Comparison of ENCODE assay signal across 18 cellular contexts in genomic region chr1:198291924-198292323, GRCh38.
DNase-seq lines count a peak whose midpoint lies in the region; ATAC-seq, FAIRE-seq and TF ChIP-seq lines count a peak whose summit lies in the region.
"Had no signal": no experiment of that assay in that cellular context is flagged by ENCODE, and none has a peak within 500 bp of the region (broad histone marks: within the 10 kb centered on the region; RNA-seq: fewer than 3 reads in every experiment).

No MANE protein-coding gene starts in this region.

- H3K36me3 ChIP-seq in CD8-positive, alpha-beta T cell (ENCODE audit: insufficient read depth, low read length), result peaks cover 5% of the 10 kb centered on the region
- peaks cover 3 to 6% of the 10 kb centered on the region in 2 donors for H3K36me3 ChIP-seq in small intestine (ENCODE audit: control insufficient read depth in 2 of 2, insufficient read depth in 2 of 2, low read length in 2 of 2)

- no peaks in the 10 kb centered on the region for H3K4me1 ChIP-seq in CD8-positive, alpha-beta T cell (ENCODE audit: insufficient read depth, low read length)
- H3K4me1 ChIP-seq in small intestine (ENCODE audit: control insufficient read depth in 2 of 2, insufficient read depth in 1 of 2, low read depth in 1 of 2, low read length in 1 of 2), result peaks cover 0 to 2% of the 10 kb centered on the region in 2 donors

- peak overlapping the region; percentile 4 for H3K27ac Mint-ChIP-seq in CD8-positive, alpha-beta T cell
- H3K27ac Mint-ChIP-seq: B cell had no signal

- H3K27me3 Mint-ChIP-seq in CD8-positive, alpha-beta T cell (ENCODE audit: low read depth), result no peaks in the 10 kb centered on the region
- H3K27me3 Mint-ChIP-seq: B cell; CD8-positive, alpha-beta memory T cell had no signal

- TF ChIP-seq CTCF in CD8-positive, alpha-beta T cell (IDR thresholded peaks at IDR 0.05), result no peak

- no peak overlapping the region for H3K4me3 ChIP-seq in CD8-positive, alpha-beta T cell (ENCODE audit: low read depth, low read length)
- H3K4me3 ChIP-seq in small intestine (ENCODE audit: low read depth in 1 of 2, low read length in 2 of 2), result no peak overlapping the region
- H3K4me3 ChIP-seq: BLaER1 treated with 17β-estradiol and CSF1 and Interleukin-3, amounts not matched to agents 10 nM and 100 nM had no signal

- FAIRE-seq in GM19239 (lab: Jason Lieb, UNC) (peak; percentile 44), RCC 7860 (lab: Jason Lieb, UNC) (peak; percentile 27), small intestine (lab: Jason Lieb, UNC) (peak; percentile 26)
- FAIRE-seq: GM12892, GM18507 had no signal

- no peak for ATAC-seq in CD8-positive, alpha-beta T cell

- POLR2A ChIA-PET in CD8-positive, alpha-beta T cell (lab: Charles Lee), result no interaction called here

- no peaks in the 10 kb centered on the region for H3K9me3 ChIP-seq in CD8-positive, alpha-beta T cell (ENCODE audit: low read length)
- no peaks in the 10 kb centered on the region for H3K9me3 ChIP-seq in small intestine (ENCODE audit: control insufficient read depth, low read depth)
- H3K9me3 ChIP-seq: BLaER1 treated with 17β-estradiol and CSF1 and Interleukin-3, amounts not matched to agents 10 nM and 100 nM had no signal

- H3K27me3 ChIP-seq in CD8-positive, alpha-beta T cell (ENCODE audit: insufficient read depth, low read length), result no peaks in the 10 kb centered on the region
- H3K27me3 ChIP-seq in small intestine (ENCODE audit: control insufficient read depth in 2 of 2, insufficient read depth in 2 of 2, low read length in 2 of 2), result no peaks in the 10 kb centered on the region
- H3K27me3 ChIP-seq: BLaER1 treated with 17β-estradiol and CSF1 and Interleukin-3, amounts not matched to agents 10 nM and 100 nM had no signal

- intact Hi-C loops in CD8-positive, alpha-beta T cell (cut with DNase I, micrococcal nuclease), result loop anchor here in 1 of 2 experiments (2.0 kb wide), 1 partner anchor 15 kb away; no protein-coding TSS in a partner anchor

- H3K9me3 Mint-ChIP-seq in CD8-positive, alpha-beta T cell, result no peaks in the 10 kb centered on the region
- H3K9me3 Mint-ChIP-seq: CD8-positive, alpha-beta memory T cell; H9 had no signal

- peaks cover 37% of the 10 kb centered on the region for H3K36me3 Mint-ChIP-seq in CD8-positive, alpha-beta T cell

- no peak overlapping the region for H3K27ac ChIP-seq in CD8-positive, alpha-beta T cell (ENCODE audit: low read depth, low read length)
- H3K27ac ChIP-seq in small intestine (ENCODE audit: low read depth in 1 of 2, low read length in 1 of 2), result no peak overlapping the region
- H3K27ac ChIP-seq: BLaER1 treated with 17β-estradiol and CSF1 and Interleukin-3, amounts not matched to agents 10 nM and 100 nM; HL-60 had no signal

- CTCF ChIA-PET in CD8-positive, alpha-beta T cell (lab: Charles Lee), result no interaction called here

- H3K4me1 Mint-ChIP-seq in CD8-positive, alpha-beta T cell (ENCODE audit: low read depth), result peaks cover 24% of the 10 kb centered on the region
- H3K4me1 Mint-ChIP-seq: B cell had no signal

- no peak for DNase-seq in CD8-positive, alpha-beta T cell
- no peak for DNase-seq in GM19239 (ENCODE audit: insufficient read length, low spot score)
- DNase-seq in RCC 7860 (ENCODE audit: low spot score), result no peak
- no peak for DNase-seq in small intestine
- DNase-seq in DMS79 (lab: John Stamatoyannopoulos, UW), result no peak
- DNase-seq in stimulated activated CD8-positive, alpha-beta memory T cell treated with anti-CD3 and anti-CD28 coated beads, Interleukin-4, amount 100 ng/mL, for 48 hours, result no peak
- DNase-seq: CD8-positive, alpha-beta memory T cell; COR-L47; GDM1; GOT3; H9; IMR-90; KBM-7 had no signal

- no peak overlapping the region for H3K4me3 Mint-ChIP-seq in CD8-positive, alpha-beta T cell
- H3K4me3 Mint-ChIP-seq: B cell; CD8-positive, alpha-beta memory T cell; H9 had no signal
